8 cellular contexts compared by ENCODE assay signal in genomic region chr17:76791053-76791980, GRCh38.
DNase-seq lines count a peak whose midpoint lies in the region; ATAC-seq and TF ChIP-seq lines count a peak whose summit lies in the region.

No MANE protein-coding gene starts in this region.

- TF ChIP-seq CTCF in fibroblast of pulmonary artery (IDR thresholded peaks at IDR 0.05; ENCODE audit: low read length, missing control alignments), result no peak

- peak; percentile 17 for DNase-seq in GDM1 (lab: John Stamatoyannopoulos, UW)
- peak; percentile 43 for DNase-seq in NCI-H1694 (lab: John Stamatoyannopoulos, UW)
- peak; percentile 8 for DNase-seq in activated T-cell treated with anti-CD3 and anti-CD28 coated beads for 4 hours
- DNase-seq in fibroblast of pulmonary artery (ENCODE audit: low read depth), result peak; percentile 36
- peak; percentile 15 for DNase-seq in stimulated activated CD4-positive, alpha-beta T cell treated with anti-CD3 and anti-CD28 coated beads, Interleukin-2, amount 100 ng/mL, for 4 hours (ENCODE audit: low read depth)
- no peak for DNase-seq in NCI-H2081 treated with DMSO at 0.1 percent for 48 hours (lab: John Stamatoyannopoulos, UW)
- DNase-seq in D341Med (ENCODE audit: low spot score), result no peak

- peak overlapping the region; percentile 22 for H3K4me3 ChIP-seq in fibroblast of pulmonary artery (replicated peaks; ENCODE audit: low read depth, low read length)

- ATAC-seq in GM21825 (IDR thresholded peaks at IDR 0.05; ENCODE audit: unreplicated experiment), result no peak

Comparison
In these comparisons a context has a peak if more than half of its experiments do, and no peak if none do; other contexts are left out.
1. DNase-seq: peak in GDM1 (single experiment), NCI-H1694 (single experiment), activated T-cell treated with anti-CD3 and anti-CD28 coated beads for 4 hours (single experiment), fibroblast of pulmonary artery (single experiment) and stimulated activated CD4-positive, alpha-beta T cell treated with anti-CD3 and anti-CD28 coated beads, Interleukin-2, amount 100 ng/mL, for 4 hours (single experiment); none in NCI-H2081 treated with DMSO at 0.1 percent for 48 hours (single experiment) and D341Med (single experiment).